ENCODE assay signal across 2 cellular contexts in the genomic region with DNA sequence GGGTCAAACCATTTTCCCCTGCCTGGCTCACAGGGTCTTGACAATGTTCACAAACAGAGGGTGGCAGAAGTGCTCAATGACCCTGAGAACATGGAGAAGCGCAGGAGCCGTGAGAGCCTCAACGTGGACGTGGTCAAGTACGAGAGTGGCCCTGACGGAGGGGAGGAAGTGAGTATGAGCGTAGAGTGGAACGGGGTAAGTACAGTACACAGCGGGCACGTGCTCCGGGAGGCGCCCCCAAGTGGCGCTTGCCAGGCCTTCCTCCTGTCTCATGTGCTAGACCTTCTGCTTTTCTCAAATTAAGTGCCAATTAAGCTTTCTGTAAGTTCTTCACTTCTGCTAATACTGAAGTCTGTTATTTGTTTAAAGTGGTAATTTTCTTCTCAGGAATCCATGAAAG.
A peak's percentile ranks its signal among the peaks of the same experiment; 100 is the strongest.
TF ChIP-seq lines count a peak whose summit lies in the region.

No MANE protein-coding gene starts in this region.

TF ChIP-seq in SK-N-SH, 30 proteins besides CTCF, POLR2A, EP300 and RAD21:
- TF ChIP-seq, protein P1, sequence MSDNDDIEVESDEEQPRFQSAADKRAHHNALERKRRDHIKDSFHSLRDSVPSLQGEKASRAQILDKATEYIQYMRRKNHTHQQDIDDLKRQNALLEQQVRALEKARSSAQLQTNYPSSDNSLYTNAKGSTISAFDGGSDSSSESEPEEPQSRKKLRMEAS (IDR thresholded peaks at IDR 0.05; ENCODE audit: low read depth) = 0 out of 2 replicates have a peak, but pooled peaks have one; percentile 52
- peak; percentile 53 for TF ChIP-seq SMC3 (IDR thresholded peaks at IDR 0.05; ENCODE audit: low read depth, low read length)
- TF ChIP-seq NFIC (IDR thresholded peaks at IDR 0.05; ENCODE audit: borderline replicate concordance) = no peak

TF ChIP-seq in GM12878, 131 proteins besides CTCF, POLR2A, EP300 and RAD21 (continues in another document):
- TF ChIP-seq ASH2L (IDR thresholded peaks at IDR 0.05; ENCODE audit: borderline replicate concordance, low read depth) = no peak
- 0 out of 2 replicates have a peak, but pooled peaks have one; percentile 30 for TF ChIP-seq YY1 (IDR thresholded peaks at IDR 0.05; ENCODE audit: low read depth, low read length)
- TF ChIP-seq EZH2 (IDR thresholded peaks at IDR 0.05; ENCODE audit: borderline replicate concordance, control insufficient read depth, low read depth, low read length) = no peak
- no peak; the same call in 1 of the 2 replicates for TF ChIP-seq RUNX3 (IDR thresholded peaks at IDR 0.05; ENCODE audit: low read length)
- no peak for TF ChIP-seq TCF3 (IDR thresholded peaks at IDR 0.05; ENCODE audit: borderline replicate concordance, insufficient read depth, low read depth, low read length)
- TF ChIP-seq NR2F1 (conservative IDR thresholded peaks at IDR 0.05) = no peak
- no peak for TF ChIP-seq RCOR1 (conservative IDR thresholded peaks at IDR 0.05; ENCODE audit: low read depth, low read length)
- no peak for TF ChIP-seq HDAC2 (IDR thresholded peaks at IDR 0.05)
- TF ChIP-seq ZNF24 (IDR thresholded peaks at IDR 0.05) = no peak
- TF ChIP-seq, protein P2, sequence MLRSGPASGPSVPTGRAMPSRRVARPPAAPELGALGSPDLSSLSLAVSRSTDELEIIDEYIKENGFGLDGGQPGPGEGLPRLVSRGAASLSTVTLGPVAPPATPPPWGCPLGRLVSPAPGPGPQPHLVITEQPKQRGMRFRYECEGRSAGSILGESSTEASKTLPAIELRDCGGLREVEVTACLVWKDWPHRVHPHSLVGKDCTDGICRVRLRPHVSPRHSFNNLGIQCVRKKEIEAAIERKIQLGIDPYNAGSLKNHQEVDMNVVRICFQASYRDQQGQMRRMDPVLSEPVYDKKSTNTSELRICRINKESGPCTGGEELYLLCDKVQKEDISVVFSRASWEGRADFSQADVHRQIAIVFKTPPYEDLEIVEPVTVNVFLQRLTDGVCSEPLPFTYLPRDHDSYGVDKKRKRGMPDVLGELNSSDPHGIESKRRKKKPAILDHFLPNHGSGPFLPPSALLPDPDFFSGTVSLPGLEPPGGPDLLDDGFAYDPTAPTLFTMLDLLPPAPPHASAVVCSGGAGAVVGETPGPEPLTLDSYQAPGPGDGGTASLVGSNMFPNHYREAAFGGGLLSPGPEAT (IDR thresholded peaks at IDR 0.05; ENCODE audit: low read depth) = no peak
- TF ChIP-seq, protein P3, sequence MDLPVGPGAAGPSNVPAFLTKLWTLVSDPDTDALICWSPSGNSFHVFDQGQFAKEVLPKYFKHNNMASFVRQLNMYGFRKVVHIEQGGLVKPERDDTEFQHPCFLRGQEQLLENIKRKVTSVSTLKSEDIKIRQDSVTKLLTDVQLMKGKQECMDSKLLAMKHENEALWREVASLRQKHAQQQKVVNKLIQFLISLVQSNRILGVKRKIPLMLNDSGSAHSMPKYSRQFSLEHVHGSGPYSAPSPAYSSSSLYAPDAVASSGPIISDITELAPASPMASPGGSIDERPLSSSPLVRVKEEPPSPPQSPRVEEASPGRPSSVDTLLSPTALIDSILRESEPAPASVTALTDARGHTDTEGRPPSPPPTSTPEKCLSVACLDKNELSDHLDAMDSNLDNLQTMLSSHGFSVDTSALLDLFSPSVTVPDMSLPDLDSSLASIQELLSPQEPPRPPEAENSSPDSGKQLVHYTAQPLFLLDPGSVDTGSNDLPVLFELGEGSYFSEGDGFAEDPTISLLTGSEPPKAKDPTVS (IDR thresholded peaks at IDR 0.05; ENCODE audit: low read depth, low read length) = no peak
- peak; percentile 72 for TF ChIP-seq SMC3 (IDR thresholded peaks at IDR 0.05; ENCODE audit: borderline replicate concordance, low read length)
- TF ChIP-seq, protein P4, sequence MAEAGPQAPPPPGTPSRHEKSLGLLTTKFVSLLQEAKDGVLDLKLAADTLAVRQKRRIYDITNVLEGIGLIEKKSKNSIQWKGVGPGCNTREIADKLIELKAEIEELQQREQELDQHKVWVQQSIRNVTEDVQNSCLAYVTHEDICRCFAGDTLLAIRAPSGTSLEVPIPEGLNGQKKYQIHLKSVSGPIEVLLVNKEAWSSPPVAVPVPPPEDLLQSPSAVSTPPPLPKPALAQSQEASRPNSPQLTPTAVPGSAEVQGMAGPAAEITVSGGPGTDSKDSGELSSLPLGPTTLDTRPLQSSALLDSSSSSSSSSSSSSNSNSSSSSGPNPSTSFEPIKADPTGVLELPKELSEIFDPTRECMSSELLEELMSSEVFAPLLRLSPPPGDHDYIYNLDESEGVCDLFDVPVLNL (IDR thresholded peaks at IDR 0.05; ENCODE audit: low read depth, low read length) = no peak
- TF ChIP-seq, protein P5, sequence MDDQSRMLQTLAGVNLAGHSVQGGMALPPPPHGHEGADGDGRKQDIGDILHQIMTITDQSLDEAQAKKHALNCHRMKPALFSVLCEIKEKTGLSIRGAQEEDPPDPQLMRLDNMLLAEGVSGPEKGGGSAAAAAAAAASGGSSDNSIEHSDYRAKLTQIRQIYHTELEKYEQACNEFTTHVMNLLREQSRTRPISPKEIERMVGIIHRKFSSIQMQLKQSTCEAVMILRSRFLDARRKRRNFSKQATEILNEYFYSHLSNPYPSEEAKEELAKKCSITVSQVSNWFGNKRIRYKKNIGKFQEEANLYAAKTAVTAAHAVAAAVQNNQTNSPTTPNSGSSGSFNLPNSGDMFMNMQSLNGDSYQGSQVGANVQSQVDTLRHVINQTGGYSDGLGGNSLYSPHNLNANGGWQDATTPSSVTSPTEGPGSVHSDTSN (IDR thresholded peaks at IDR 0.05; ENCODE audit: insufficient replicate concordance, low read depth, low read length) = no peak
- TF ChIP-seq NR2C1 (IDR thresholded peaks at IDR 0.05) = no peak
- TF ChIP-seq DPF2 (IDR thresholded peaks at IDR 0.05) = no peak
- TF ChIP-seq, protein P6, sequence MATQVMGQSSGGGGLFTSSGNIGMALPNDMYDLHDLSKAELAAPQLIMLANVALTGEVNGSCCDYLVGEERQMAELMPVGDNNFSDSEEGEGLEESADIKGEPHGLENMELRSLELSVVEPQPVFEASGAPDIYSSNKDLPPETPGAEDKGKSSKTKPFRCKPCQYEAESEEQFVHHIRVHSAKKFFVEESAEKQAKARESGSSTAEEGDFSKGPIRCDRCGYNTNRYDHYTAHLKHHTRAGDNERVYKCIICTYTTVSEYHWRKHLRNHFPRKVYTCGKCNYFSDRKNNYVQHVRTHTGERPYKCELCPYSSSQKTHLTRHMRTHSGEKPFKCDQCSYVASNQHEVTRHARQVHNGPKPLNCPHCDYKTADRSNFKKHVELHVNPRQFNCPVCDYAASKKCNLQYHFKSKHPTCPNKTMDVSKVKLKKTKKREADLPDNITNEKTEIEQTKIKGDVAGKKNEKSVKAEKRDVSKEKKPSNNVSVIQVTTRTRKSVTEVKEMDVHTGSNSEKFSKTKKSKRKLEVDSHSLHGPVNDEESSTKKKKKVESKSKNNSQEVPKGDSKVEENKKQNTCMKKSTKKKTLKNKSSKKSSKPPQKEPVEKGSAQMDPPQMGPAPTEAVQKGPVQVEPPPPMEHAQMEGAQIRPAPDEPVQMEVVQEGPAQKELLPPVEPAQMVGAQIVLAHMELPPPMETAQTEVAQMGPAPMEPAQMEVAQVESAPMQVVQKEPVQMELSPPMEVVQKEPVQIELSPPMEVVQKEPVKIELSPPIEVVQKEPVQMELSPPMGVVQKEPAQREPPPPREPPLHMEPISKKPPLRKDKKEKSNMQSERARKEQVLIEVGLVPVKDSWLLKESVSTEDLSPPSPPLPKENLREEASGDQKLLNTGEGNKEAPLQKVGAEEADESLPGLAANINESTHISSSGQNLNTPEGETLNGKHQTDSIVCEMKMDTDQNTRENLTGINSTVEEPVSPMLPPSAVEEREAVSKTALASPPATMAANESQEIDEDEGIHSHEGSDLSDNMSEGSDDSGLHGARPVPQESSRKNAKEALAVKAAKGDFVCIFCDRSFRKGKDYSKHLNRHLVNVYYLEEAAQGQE (IDR thresholded peaks at IDR 0.05; ENCODE audit: low read depth, low read length) = no peak
- no peak for TF ChIP-seq KLF5 (IDR thresholded peaks at IDR 0.05; ENCODE audit: partially characterized antibody)
- TF ChIP-seq BMI1 (IDR thresholded peaks at IDR 0.05; ENCODE audit: borderline replicate concordance) = no peak
- no peak for TF ChIP-seq ESRRA (IDR thresholded peaks at IDR 0.05; ENCODE audit: low read length)
- no peak for TF ChIP-seq POLR2AphosphoS2 (IDR thresholded peaks at IDR 0.05; ENCODE audit: low read depth, low read length)
- peak; percentile 52; the same call in 1 of the 2 replicates for TF ChIP-seq PAX5 (IDR thresholded peaks at IDR 0.05; ENCODE audit: borderline replicate concordance, low read depth, low read length)
- no peak for TF ChIP-seq BCL11A (IDR thresholded peaks at IDR 0.05; ENCODE audit: low read depth, low read length)
- no peak for TF ChIP-seq ZNF274 (IDR thresholded peaks at IDR 0.05; ENCODE audit: insufficient read depth, insufficient read length)
- TF ChIP-seq ETV6 (conservative IDR thresholded peaks at IDR 0.05 in 1 of 2, IDR thresholded peaks at IDR 0.05 in 1 of 2; ENCODE audit: borderline replicate concordance in 1 of 2, low read depth in 1 of 2) = 0 out of 4 replicates have a peak, but pooled peaks of 1 of the 2 experiments have one; percentile 32
- TF ChIP-seq WRNIP1 (IDR thresholded peaks at IDR 0.05; ENCODE audit: borderline replicate concordance, low read depth, low read length) = no peak
- TF ChIP-seq, protein P7, sequence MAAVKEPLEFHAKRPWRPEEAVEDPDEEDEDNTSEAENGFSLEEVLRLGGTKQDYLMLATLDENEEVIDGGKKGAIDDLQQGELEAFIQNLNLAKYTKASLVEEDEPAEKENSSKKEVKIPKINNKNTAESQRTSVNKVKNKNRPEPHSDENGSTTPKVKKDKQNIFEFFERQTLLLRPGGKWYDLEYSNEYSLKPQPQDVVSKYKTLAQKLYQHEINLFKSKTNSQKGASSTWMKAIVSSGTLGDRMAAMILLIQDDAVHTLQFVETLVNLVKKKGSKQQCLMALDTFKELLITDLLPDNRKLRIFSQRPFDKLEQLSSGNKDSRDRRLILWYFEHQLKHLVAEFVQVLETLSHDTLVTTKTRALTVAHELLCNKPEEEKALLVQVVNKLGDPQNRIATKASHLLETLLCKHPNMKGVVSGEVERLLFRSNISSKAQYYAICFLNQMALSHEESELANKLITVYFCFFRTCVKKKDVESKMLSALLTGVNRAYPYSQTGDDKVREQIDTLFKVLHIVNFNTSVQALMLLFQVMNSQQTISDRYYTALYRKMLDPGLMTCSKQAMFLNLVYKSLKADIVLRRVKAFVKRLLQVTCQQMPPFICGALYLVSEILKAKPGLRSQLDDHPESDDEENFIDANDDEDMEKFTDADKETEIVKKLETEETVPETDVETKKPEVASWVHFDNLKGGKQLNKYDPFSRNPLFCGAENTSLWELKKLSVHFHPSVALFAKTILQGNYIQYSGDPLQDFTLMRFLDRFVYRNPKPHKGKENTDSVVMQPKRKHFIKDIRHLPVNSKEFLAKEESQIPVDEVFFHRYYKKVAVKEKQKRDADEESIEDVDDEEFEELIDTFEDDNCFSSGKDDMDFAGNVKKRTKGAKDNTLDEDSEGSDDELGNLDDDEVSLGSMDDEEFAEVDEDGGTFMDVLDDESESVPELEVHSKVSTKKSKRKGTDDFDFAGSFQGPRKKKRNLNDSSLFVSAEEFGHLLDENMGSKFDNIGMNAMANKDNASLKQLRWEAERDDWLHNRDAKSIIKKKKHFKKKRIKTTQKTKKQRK (IDR thresholded peaks at IDR 0.05; ENCODE audit: low read depth, low read length) = no peak
- no peak for TF ChIP-seq IKZF1 (conservative IDR thresholded peaks at IDR 0.05)
- TF ChIP-seq YBX1 (IDR thresholded peaks at IDR 0.05) = no peak
- TF ChIP-seq, protein P8, sequence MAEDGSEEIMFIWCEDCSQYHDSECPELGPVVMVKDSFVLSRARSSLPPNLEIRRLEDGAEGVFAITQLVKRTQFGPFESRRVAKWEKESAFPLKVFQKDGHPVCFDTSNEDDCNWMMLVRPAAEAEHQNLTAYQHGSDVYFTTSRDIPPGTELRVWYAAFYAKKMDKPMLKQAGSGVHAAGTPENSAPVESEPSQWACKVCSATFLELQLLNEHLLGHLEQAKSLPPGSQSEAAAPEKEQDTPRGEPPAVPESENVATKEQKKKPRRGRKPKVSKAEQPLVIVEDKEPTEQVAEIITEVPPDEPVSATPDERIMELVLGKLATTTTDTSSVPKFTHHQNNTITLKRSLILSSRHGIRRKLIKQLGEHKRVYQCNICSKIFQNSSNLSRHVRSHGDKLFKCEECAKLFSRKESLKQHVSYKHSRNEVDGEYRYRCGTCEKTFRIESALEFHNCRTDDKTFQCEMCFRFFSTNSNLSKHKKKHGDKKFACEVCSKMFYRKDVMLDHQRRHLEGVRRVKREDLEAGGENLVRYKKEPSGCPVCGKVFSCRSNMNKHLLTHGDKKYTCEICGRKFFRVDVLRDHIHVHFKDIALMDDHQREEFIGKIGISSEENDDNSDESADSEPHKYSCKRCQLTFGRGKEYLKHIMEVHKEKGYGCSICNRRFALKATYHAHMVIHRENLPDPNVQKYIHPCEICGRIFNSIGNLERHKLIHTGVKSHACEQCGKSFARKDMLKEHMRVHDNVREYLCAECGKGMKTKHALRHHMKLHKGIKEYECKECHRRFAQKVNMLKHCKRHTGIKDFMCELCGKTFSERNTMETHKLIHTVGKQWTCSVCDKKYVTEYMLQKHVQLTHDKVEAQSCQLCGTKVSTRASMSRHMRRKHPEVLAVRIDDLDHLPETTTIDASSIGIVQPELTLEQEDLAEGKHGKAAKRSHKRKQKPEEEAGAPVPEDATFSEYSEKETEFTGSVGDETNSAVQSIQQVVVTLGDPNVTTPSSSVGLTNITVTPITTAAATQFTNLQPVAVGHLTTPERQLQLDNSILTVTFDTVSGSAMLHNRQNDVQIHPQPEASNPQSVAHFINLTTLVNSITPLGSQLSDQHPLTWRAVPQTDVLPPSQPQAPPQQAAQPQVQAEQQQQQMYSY (CRISPR knock-in tag; IDR thresholded peaks at IDR 0.05) = no peak
- TF ChIP-seq MYB (IDR thresholded peaks at IDR 0.05; ENCODE audit: borderline replicate concordance, low read depth, low read length) = no peak
- TF ChIP-seq, protein P9, sequence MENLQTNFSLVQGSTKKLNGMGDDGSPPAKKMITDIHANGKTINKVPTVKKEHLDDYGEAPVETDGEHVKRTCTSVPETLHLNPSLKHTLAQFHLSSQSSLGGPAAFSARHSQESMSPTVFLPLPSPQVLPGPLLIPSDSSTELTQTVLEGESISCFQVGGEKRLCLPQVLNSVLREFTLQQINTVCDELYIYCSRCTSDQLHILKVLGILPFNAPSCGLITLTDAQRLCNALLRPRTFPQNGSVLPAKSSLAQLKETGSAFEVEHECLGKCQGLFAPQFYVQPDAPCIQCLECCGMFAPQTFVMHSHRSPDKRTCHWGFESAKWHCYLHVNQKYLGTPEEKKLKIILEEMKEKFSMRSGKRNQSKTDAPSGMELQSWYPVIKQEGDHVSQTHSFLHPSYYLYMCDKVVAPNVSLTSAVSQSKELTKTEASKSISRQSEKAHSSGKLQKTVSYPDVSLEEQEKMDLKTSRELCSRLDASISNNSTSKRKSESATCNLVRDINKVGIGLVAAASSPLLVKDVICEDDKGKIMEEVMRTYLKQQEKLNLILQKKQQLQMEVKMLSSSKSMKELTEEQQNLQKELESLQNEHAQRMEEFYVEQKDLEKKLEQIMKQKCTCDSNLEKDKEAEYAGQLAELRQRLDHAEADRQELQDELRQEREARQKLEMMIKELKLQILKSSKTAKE (IDR thresholded peaks at IDR 0.05; ENCODE audit: low read depth, poor library complexity, severe bottlenecking) = no peak
- TF ChIP-seq, protein P10, sequence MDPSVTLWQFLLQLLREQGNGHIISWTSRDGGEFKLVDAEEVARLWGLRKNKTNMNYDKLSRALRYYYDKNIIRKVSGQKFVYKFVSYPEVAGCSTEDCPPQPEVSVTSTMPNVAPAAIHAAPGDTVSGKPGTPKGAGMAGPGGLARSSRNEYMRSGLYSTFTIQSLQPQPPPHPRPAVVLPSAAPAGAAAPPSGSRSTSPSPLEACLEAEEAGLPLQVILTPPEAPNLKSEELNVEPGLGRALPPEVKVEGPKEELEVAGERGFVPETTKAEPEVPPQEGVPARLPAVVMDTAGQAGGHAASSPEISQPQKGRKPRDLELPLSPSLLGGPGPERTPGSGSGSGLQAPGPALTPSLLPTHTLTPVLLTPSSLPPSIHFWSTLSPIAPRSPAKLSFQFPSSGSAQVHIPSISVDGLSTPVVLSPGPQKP (IDR thresholded peaks at IDR 0.05; ENCODE audit: low read depth, low read length) = no peak
- TF ChIP-seq POU2F2 (IDR thresholded peaks at IDR 0.05; ENCODE audit: borderline replicate concordance, low read depth, low read length) = no peak; the same call in 2 of the 3 replicates
- TF ChIP-seq TAF1 (IDR thresholded peaks at IDR 0.05; ENCODE audit: borderline replicate concordance, low read depth, low read length) = no peak
